In genomic region chr9:136621734-136622093, GRCh38 we compare ENCODE assay signal across 17 cellular contexts. TPM values are rescaled to one million over a fixed set of nuclear protein-coding genes. Genes with fewer than 3 reads are reported as not detected.
A peak's percentile ranks its signal among the peaks of the same experiment; 100 is the strongest.
DNase-seq lines count a peak whose midpoint lies in the region; ATAC-seq, FAIRE-seq and TF ChIP-seq lines count a peak whose summit lies in the region.
"Had no signal": no experiment of that assay in that cellular context is flagged by ENCODE, and none has a peak within 500 bp of the region (broad histone marks: within the 10 kb centered on the region; RNA-seq: fewer than 3 reads in every experiment).

No MANE protein-coding gene starts in this region.

- DNase-seq in H1 (ENCODE audit: low read depth in 1 of 2, low spot score in 2 of 2) (no peak), neuronal stem cell (ENCODE audit: low spot score) (no peak), erythroblast (lab: John Stamatoyannopoulos, UW) (no peak)
- no peak for DNase-seq in activated CD8-positive, alpha-beta T cell treated with anti-CD3 and anti-CD28 coated beads for 36 hours
- DNase-seq: GF-D8, NCI-H1436, NCI-H2081, NCI-H2227 treated with DMSO at 0.1 percent for 48 hours, SK-N-SH had no signal

- POLR2A ChIA-PET in H1 (lab: Charles Lee; ENCODE audit: partially characterized antibody) = no interaction called here
- POLR2A ChIA-PET in activated CD8-positive, alpha-beta T cell treated with anti-CD3 and anti-CD28 coated beads for 36 hours (lab: Charles Lee) = no interaction called here

- H3K4ac ChIP-seq in H1 (replicated peaks; ENCODE audit: insufficient read length, low read depth, low read length) (no peak overlapping the region), neuronal stem cell (ENCODE audit: low read length) (no peak overlapping the region)

- no peak for TF ChIP-seq CTCF in H1 (IDR thresholded peaks at IDR 0.05; ENCODE audit: control extremely low read depth in 1 of 3, insufficient read depth in 1 of 3, low read depth in 1 of 3, low read length in 3 of 3)
- no peak for TF ChIP-seq CTCF in activated CD8-positive, alpha-beta T cell treated with anti-CD3 and anti-CD28 coated beads for 36 hours (IDR thresholded peaks at IDR 0.05)

- no peaks in the 10 kb centered on the region for H3K9me3 Mint-ChIP-seq in activated CD8-positive, alpha-beta T cell treated with anti-CD3 and anti-CD28 coated beads for 36 hours

- no peak for TF ChIP-seq RAD21 in H1 (IDR thresholded peaks at IDR 0.05 in 1 of 2, conservative IDR thresholded peaks at IDR 0.05 in 1 of 2; ENCODE audit: low read depth in 2 of 2, low read length in 2 of 2)

- H3K14ac ChIP-seq in H1 (ENCODE audit: insufficient read length) = no peak overlapping the region
- H3K14ac ChIP-seq in neuronal stem cell (ENCODE audit: low read length) = peak overlapping the region; percentile 89

- H4K5ac ChIP-seq in H1 (ENCODE audit: insufficient read length, low read depth, low read length) = no peak overlapping the region

- H2AFZ ChIP-seq in H1 (ENCODE audit: low read length) (no peak overlapping the region), neuronal stem cell (ENCODE audit: low read length) (no peak overlapping the region)

- 86% methylated on average over 1 of the region's 10 CpGs; no CpG with 5 or more reads in 1 of the 2 experiments for WGBS in H1 (ENCODE audit: extremely low coverage in 1 of 2, insufficient coverage in 1 of 2, insufficient read length in 1 of 2, insufficient replicate concordance in 2 of 2, low coverage in 1 of 2, low lambda C conversion rate in 2 of 2, missing lambda C conversion rate in 1 of 2), 2 experiments
- WGBS in neuronal stem cell (ENCODE audit: extremely low coverage in 2 of 2, insufficient read length in 2 of 2, insufficient replicate concordance in 1 of 2), 2 donors = no CpG with 5 or more reads among the region's 10 CpGs

- TF ChIP-seq POLR2A in H1 (IDR thresholded peaks at IDR 0.05; ENCODE audit: control extremely low read depth in 1 of 2, low read depth in 2 of 2, low read length in 2 of 2) (no peak), erythroblast (IDR thresholded peaks at IDR 0.05; ENCODE audit: low read length) (no peak)

- CTCF ChIA-PET in H1 (lab: Charles Lee; ENCODE audit: partially characterized antibody) = interaction anchor here (9.6 kb wide), 1 partner anchor 134 kb away, joined by 253 read pairs; no protein-coding TSS in a partner anchor
- CTCF ChIA-PET in activated CD8-positive, alpha-beta T cell treated with anti-CD3 and anti-CD28 coated beads for 36 hours (lab: Charles Lee) = no interaction called here

- no peaks in the 10 kb centered on the region for H3K4me1 Mint-ChIP-seq in activated CD8-positive, alpha-beta T cell treated with anti-CD3 and anti-CD28 coated beads for 36 hours (ENCODE audit: low read depth)

- no peaks in the 10 kb centered on the region for H3K23me2 ChIP-seq in H1 (ENCODE audit: low read depth, low read length)

- no peak overlapping the region for H3K56ac ChIP-seq in H1 (replicated peaks; ENCODE audit: insufficient read length, low read depth, low read length)

- H3K79me2 ChIP-seq in H1 (ENCODE audit: control insufficient read depth in 1 of 2, insufficient read depth in 2 of 2, low read length in 2 of 2) = no peaks in the 10 kb centered on the region

- H4K91ac ChIP-seq in H1 (replicated peaks; ENCODE audit: insufficient read length, low read length) (no peak overlapping the region), neuronal stem cell (ENCODE audit: low read depth, low read length, poor library complexity) (peak overlapping the region; percentile 6)

- H2BK12ac ChIP-seq in H1 (ENCODE audit: low read depth, low read length) (peak overlapping the region; percentile 75; the same call in 1 of the 2 replicates), neuronal stem cell (ENCODE audit: low read length) (peak overlapping the region; percentile 93)

- no peak overlapping the region for H3K18ac ChIP-seq in H1 (ENCODE audit: extremely low read depth, low read length)
- peak overlapping the region; percentile 78 for H3K18ac ChIP-seq in neuronal stem cell (ENCODE audit: low read length)

- peaks cover 12% of the 10 kb centered on the region; the same call in 1 of the 2 replicates for H3K27me3 ChIP-seq in BLaER1
- H3K27me3 ChIP-seq in H1 (replicated peaks in 1 of 4; ENCODE audit: control insufficient read depth in 3 of 4, extremely low read depth in 1 of 4, insufficient read depth in 3 of 4, low read length in 3 of 4) = no peaks in the 10 kb centered on the region
- H3K27me3 ChIP-seq in neuronal stem cell (ENCODE audit: control insufficient read depth in 3 of 3, insufficient read depth in 3 of 3, low read depth in 1 of 3, low read length in 3 of 3) = no peaks in the 10 kb centered on the region

- H2BK5ac ChIP-seq in H1 (ENCODE audit: low read depth, low read length) (0 out of 2 replicates have a peak overlapping the region, but pooled peaks have one; percentile 75), neuronal stem cell (ENCODE audit: low read length) (peak overlapping the region; percentile 91)

- no peak for ATAC-seq in HG03039 (IDR thresholded peaks at IDR 0.05; ENCODE audit: unreplicated experiment)
- ATAC-seq in activated CD8-positive, alpha-beta T cell treated with anti-CD3 and anti-CD28 coated beads for 36 hours = no peak
- ATAC-seq in GM19467 (IDR thresholded peaks at IDR 0.05; ENCODE audit: unreplicated experiment) = no peak
- ATAC-seq: Right ventricle myocardium inferior had no signal

- no peak overlapping the region for H3K27ac Mint-ChIP-seq in activated CD8-positive, alpha-beta T cell treated with anti-CD3 and anti-CD28 coated beads for 36 hours

- H3K9me3 ChIP-seq in BLaER1 (no peaks in the 10 kb centered on the region), KOPT-K1 (ENCODE audit: insufficient read depth, low read length, poor library complexity, severe bottlenecking) (no peaks in the 10 kb centered on the region), H1 (ENCODE audit: insufficient read depth in 2 of 2, low read depth in 1 of 2, low read length in 1 of 2) (no peaks in the 10 kb centered on the region), neuronal stem cell (replicated peaks in 1 of 2; ENCODE audit: control insufficient read depth in 2 of 2, insufficient read depth in 1 of 2, low read depth in 1 of 2, low read length in 2 of 2) (no peaks in the 10 kb centered on the region)
- H3K9me3 ChIP-seq: SK-N-SH had no signal

- no peak overlapping the region for H2AK5ac ChIP-seq in H1 (ENCODE audit: low read depth, low read length)
- peak overlapping the region; percentile 100 for H2AK5ac ChIP-seq in neuronal stem cell (ENCODE audit: low read depth, low read length)

- no peak for TF ChIP-seq EP300 in H1 (IDR thresholded peaks at IDR 0.05; ENCODE audit: borderline replicate concordance in 1 of 2, low read depth in 2 of 2, low read length in 2 of 2)

- H3K27ac ChIP-seq in BLaER1 (peak overlapping the region; percentile 79), KOPT-K1 (ENCODE audit: low read depth, low read length, poor library complexity, severe bottlenecking) (peak overlapping the region; percentile 25), H1 (ENCODE audit: low read depth, low read length) (no peak overlapping the region), neuronal stem cell (replicated peaks; ENCODE audit: low read length) (no peak overlapping the region)

- H3K23ac ChIP-seq in H1 (ENCODE audit: insufficient read length) (no peak overlapping the region), neuronal stem cell (ENCODE audit: low read depth, low read length, poor library complexity) (peak overlapping the region; percentile 89)

- FAIRE-seq in H1 (lab: Jason Lieb, UNC) = no peak
- FAIRE-seq: GM12891, GM18507, H54 had no signal

- H2BK15ac ChIP-seq in H1 (ENCODE audit: low read length) = 0 out of 2 replicates have a peak overlapping the region, but pooled peaks have one; percentile 2
- peak overlapping the region; percentile 100 for H2BK15ac ChIP-seq in neuronal stem cell (ENCODE audit: low read length)

- no peaks in the 10 kb centered on the region for H3K36me3 ChIP-seq in BLaER1
- no peaks in the 10 kb centered on the region for H3K36me3 ChIP-seq in KOPT-K1 (ENCODE audit: insufficient read depth, low read length)
- H3K36me3 ChIP-seq in H1 (ENCODE audit: control insufficient read depth in 2 of 4, insufficient read depth in 4 of 4, low read length in 3 of 4) = no peaks in the 10 kb centered on the region
- H3K36me3 ChIP-seq in neuronal stem cell (replicated peaks in 1 of 2; ENCODE audit: control insufficient read depth in 2 of 2, insufficient read depth in 2 of 2, low read length in 2 of 2) = no peaks in the 10 kb centered on the region

- H3K4me3 ChIP-seq in BLaER1 (no peak overlapping the region; the same call in 1 of the 2 replicates), H1 (ENCODE audit: extremely low read depth in 1 of 4, insufficient read depth in 2 of 4, low read depth in 3 of 4, low read length in 4 of 4) (no peak overlapping the region), neuronal stem cell (ENCODE audit: low read length in 2 of 2) (no peak overlapping the region)

- H3K79me1 ChIP-seq in H1 (ENCODE audit: low read depth, low read length) = no peaks in the 10 kb centered on the region
- peaks cover 2% of the 10 kb centered on the region for H3K79me1 ChIP-seq in neuronal stem cell (ENCODE audit: low read depth, low read length)

- H3K9ac ChIP-seq in BLaER1 (0 out of 2 replicates have a peak overlapping the region, but pooled peaks have one; percentile 52), H1 (replicated peaks in 1 of 4; ENCODE audit: extremely low read depth in 1 of 4, low read depth in 3 of 4, low read length in 3 of 4) (no peak overlapping the region), neuronal stem cell (ENCODE audit: low read depth, low read length, poor library complexity) (no peak overlapping the region)
- H3K9ac ChIP-seq: SK-N-SH had no signal

- peak overlapping the region; percentile 91 for H3K4me2 ChIP-seq in BLaER1
- H3K4me2 ChIP-seq in H1 (ENCODE audit: insufficient read depth in 1 of 2, low read depth in 2 of 2, low read length in 2 of 2) = no peak overlapping the region
- no peak overlapping the region for H3K4me2 ChIP-seq in neuronal stem cell (ENCODE audit: insufficient read depth, low read length, poor library complexity, severe bottlenecking)
- H3K4me2 ChIP-seq: SK-N-SH had no signal

- H3K4me1 ChIP-seq in BLaER1 (peaks cover 99% of the 10 kb centered on the region), H1 (replicated peaks in 1 of 4; ENCODE audit: control insufficient read depth in 3 of 4, insufficient read depth in 4 of 4, low read length in 3 of 4) (peaks cover 0 to 1% (median 0%) of the 10 kb centered on the region in 4 experiments; a peak in 1 of 7 replicates), neuronal stem cell (ENCODE audit: control insufficient read depth in 2 of 2, insufficient read depth in 1 of 2, low read depth in 1 of 2, low read length in 2 of 2) (peaks cover 13 to 43% of the 10 kb centered on the region in 2 donors)

- no peaks in the 10 kb centered on the region for H3K36me3 Mint-ChIP-seq in activated CD8-positive, alpha-beta T cell treated with anti-CD3 and anti-CD28 coated beads for 36 hours (ENCODE audit: low read depth)

- H3K27me3 Mint-ChIP-seq in activated CD8-positive, alpha-beta T cell treated with anti-CD3 and anti-CD28 coated beads for 36 hours = no peaks in the 10 kb centered on the region

- intact Hi-C loops in activated CD8-positive, alpha-beta T cell treated with anti-CD3 and anti-CD28 coated beads for 36 hours (cut with micrococcal nuclease) = no loop called here

- H4K20me1 ChIP-seq in BLaER1 = peaks cover 10% of the 10 kb centered on the region; the same call in 1 of the 2 replicates
- H4K20me1 ChIP-seq in H1 (replicated peaks in 1 of 2; ENCODE audit: control insufficient read depth in 1 of 2, insufficient read depth in 2 of 2, low read length in 2 of 2) = no peaks in the 10 kb centered on the region

- no peak overlapping the region for H3K4me3 Mint-ChIP-seq in activated CD8-positive, alpha-beta T cell treated with anti-CD3 and anti-CD28 coated beads for 36 hours

- no peak overlapping the region for H2BK120ac ChIP-seq in H1 (replicated peaks; ENCODE audit: low read depth, low read length)
- peak overlapping the region; percentile 98 for H2BK120ac ChIP-seq in neuronal stem cell (ENCODE audit: low read depth, low read length)

- no peak overlapping the region for H2BK20ac ChIP-seq in H1 (ENCODE audit: low read length)

- H4K8ac ChIP-seq in H1 (ENCODE audit: extremely low read depth, insufficient read depth, low read length) = no peak overlapping the region
- no peak overlapping the region for H4K8ac ChIP-seq in neuronal stem cell (ENCODE audit: low read depth, low read length)

RNA-seq across cellular contexts. Expression of gene EGFL7, which starts 41.0 kb away (rescaled TPM):
- total RNA-seq in H1 (2021; fragmentation: NEBNext Ultra II Directional; extraction: Animal tissue kit (Norgen Biotek cat#: 25700)) = 37.8 and 39.8 TPM in 2 replicates
- polyA plus RNA-seq in H1 (2011; rRNA removed) = 53.4 and 82.5 TPM in 2 replicates
- 63.0 TPM for polyA plus RNA-seq in H1 (2011; cell fraction: cytosol; rRNA removed)
- 82.5 TPM for polyA plus RNA-seq in H1 (2011; cell fraction: nucleus; rRNA removed)
- polyA plus RNA-seq in H1 (2012, experiment 1 of 2) = 17.3 to 46.4 TPM (median 40.7 TPM) in 4 replicates
- 43.2 TPM for polyA plus RNA-seq in H1 (2012, experiment 2 of 2)
- polyA plus RNA-seq in H1 (2013, experiment 1 of 2) = 66.8 TPM
- 68.8 TPM for polyA plus RNA-seq in H1 (2013, experiment 2 of 2)
- polyA minus RNA-seq in H1 (2011; rRNA and poly(A)+ RNA removed) = 7.2 and 9.3 TPM in 2 replicates
- 30.7 TPM for polyA minus RNA-seq in H1 (2011; cell fraction: cytosol; rRNA and poly(A)+ RNA removed)
- 12.8 TPM for polyA minus RNA-seq in H1 (2011; cell fraction: nucleus; rRNA and poly(A)+ RNA removed)
- polyA plus RNA-seq in neuronal stem cell (2013, experiment 1 of 2) = 33.1 TPM
- 32.0 TPM for polyA plus RNA-seq in neuronal stem cell (2013, experiment 2 of 2)
- 1 to 10 TPM; 1.1 to 1.6 TPM for total RNA-seq in activated CD8-positive, alpha-beta T cell treated with anti-CD3 and anti-CD28 coated beads for 36 hours

Comparison
In these comparisons a context has a peak if more than half of its experiments do, and no peak if none do; other contexts are left out.
1. H3K27ac ChIP-seq: peak in BLaER1 (single experiment) and KOPT-K1 (single experiment); none in H1 (single experiment) and neuronal stem cell (single experiment).
2. RNA of gene EGFL7, which starts 41.0 kb away (total RNA-seq): 37.8 to 39.8 TPM in H1; 1.1 to 1.6 TPM in activated CD8-positive, alpha-beta T cell treated with anti-CD3 and anti-CD28 coated beads for 36 hours; every median in the first group is over 10 times any median in the second.